1 cellular context compared by ENCODE assay signal in genomic region chr20:34022154-34022842, GRCh38.
TF ChIP-seq lines count a peak whose summit lies in the region.

No MANE protein-coding gene starts in this region.

TF ChIP-seq in GM23338, 12 proteins besides CTCF, POLR2A, EP300 and RAD21 (continued from another document):
- TF ChIP-seq REST (IDR thresholded peaks at IDR 0.05; ENCODE audit: unreplicated experiment) = no peak
- TF ChIP-seq EZH2phosphoT487 (IDR thresholded peaks at IDR 0.05; ENCODE audit: unreplicated experiment) = no peak
- TF ChIP-seq POLR2AphosphoS5 (IDR thresholded peaks at IDR 0.05; ENCODE audit: low read depth) = no peak
- TF ChIP-seq ZNF331 (CRISPR knock-in tag; IDR thresholded peaks at IDR 0.05; ENCODE audit: low read depth) = no peak
- TF ChIP-seq EZH2 (IDR thresholded peaks at IDR 0.05; ENCODE audit: low read depth, unreplicated experiment) = no peak
- TF ChIP-seq ZNF114 (CRISPR knock-in tag; IDR thresholded peaks at IDR 0.05) = no peak
